15 cellular contexts compared by ENCODE assay signal in genomic region chr22:38861170-38861874, GRCh38. TPM values are rescaled to one million over a fixed set of nuclear protein-coding genes. Genes with fewer than 3 reads are reported as not detected.
DNase-seq lines count a peak whose midpoint lies in the region; ATAC-seq, FAIRE-seq and TF ChIP-seq lines count a peak whose summit lies in the region.
"Had no signal": no experiment of that assay in that cellular context is flagged by ENCODE, and none has a peak within 500 bp of the region (broad histone marks: within the 10 kb centered on the region; RNA-seq: fewer than 3 reads in every experiment).

No MANE protein-coding gene starts in this region.

- no peak overlapping the region for H3K4ac ChIP-seq in neuronal stem cell (ENCODE audit: low read length)

- no peak for TF ChIP-seq POLR2A in GM12878 (IDR thresholded peaks at IDR 0.05; ENCODE audit: low read depth, low read length)

- no peaks in the 10 kb centered on the region for H4K20me1 ChIP-seq in GM12878 (ENCODE audit: control insufficient read depth, insufficient read depth)

- H3K23ac ChIP-seq in neuronal stem cell (ENCODE audit: low read depth, low read length, poor library complexity) = no peak overlapping the region

- WGBS in GM12878 (ENCODE audit: insufficient coverage, insufficient replicate concordance, low lambda C conversion rate, missing lambda C conversion rate) = 45% methylated on average over 13 of the region's 13 CpGs
- no CpG with 5 or more reads among the region's 13 CpGs for WGBS in neuronal stem cell (ENCODE audit: extremely low coverage in 2 of 2, insufficient read length in 2 of 2, insufficient replicate concordance in 1 of 2), 2 donors

- H4K91ac ChIP-seq in neuronal stem cell (ENCODE audit: low read depth, low read length, poor library complexity) = no peak overlapping the region

- H3K36me3 ChIP-seq in H7 (replicated peaks; ENCODE audit: control insufficient read depth, insufficient read depth, low read length) (peaks cover 1% of the 10 kb centered on the region), GM12878 (ENCODE audit: control insufficient read depth in 2 of 2, insufficient read depth in 2 of 2, low read length in 1 of 2) (peaks cover 7 to 8% of the 10 kb centered on the region in 2 experiments; a peak in 2 of 4 replicates), neuronal stem cell (replicated peaks in 1 of 2; ENCODE audit: control insufficient read depth in 2 of 2, insufficient read depth in 2 of 2, low read length in 2 of 2) (peaks cover 12 to 20% of the 10 kb centered on the region in 2 donors)
- H3K36me3 ChIP-seq: breast epithelium had no signal

- TF ChIP-seq EP300 in GM12878 (IDR thresholded peaks at IDR 0.05; ENCODE audit: borderline replicate concordance in 1 of 2, control insufficient read depth in 1 of 2, low read depth in 2 of 2, low read length in 2 of 2) = no peak

- RAD21 ChIA-PET in GM12878 (lab: Charles Lee; ENCODE audit: unreplicated experiment) = interaction anchor here (0.6 to 1.2 kb wide), 2 partner anchors 13 to 142 kb away, joined by 3 read pairs; no protein-coding TSS in a partner anchor

- H3K27ac ChIP-seq in GM12878 (ENCODE audit: control insufficient read depth, insufficient read depth) (no peak overlapping the region), neuronal stem cell (replicated peaks; ENCODE audit: low read length) (no peak overlapping the region)
- H3K27ac ChIP-seq: breast epithelium, epithelial cell of prostate had no signal

- no peaks in the 10 kb centered on the region for H3K4me1 ChIP-seq in GM12878 (ENCODE audit: control insufficient read depth, insufficient read depth, low read length)
- peaks cover 9 to 43% of the 10 kb centered on the region in 2 donors for H3K4me1 ChIP-seq in neuronal stem cell (ENCODE audit: control insufficient read depth in 2 of 2, insufficient read depth in 1 of 2, low read depth in 1 of 2, low read length in 2 of 2)

- CTCF ChIA-PET in GM12878 (lab: Yijun Ruan, JAX) = interaction anchor here (0.8 to 1.2 kb wide), 2 partner anchors 9 to 38 kb away, joined by 3 to 10 read pairs; no protein-coding TSS in a partner anchor

- H2AFZ ChIP-seq in GM12878 (ENCODE audit: control insufficient read depth, low read depth, low read length) (no peak overlapping the region), neuronal stem cell (ENCODE audit: low read length) (no peak overlapping the region)

- in situ Hi-C loops in GM12878 (cut with MboI) = no loop called here

- H2BK12ac ChIP-seq in neuronal stem cell (ENCODE audit: low read length) = no peak overlapping the region

- no peak for TF ChIP-seq RAD21 in GM12878 (IDR thresholded peaks at IDR 0.05; ENCODE audit: insufficient read depth, low read depth, low read length)

- H3K79me1 ChIP-seq in neuronal stem cell (ENCODE audit: low read depth, low read length) = peaks cover 11% of the 10 kb centered on the region

- BruUV-seq in GM12878 (replicated peaks; lab: Mats Ljungman, UMichigan) = no TSS peak

- intact Hi-C loops in GM12878 (cut with micrococcal nuclease; ENCODE audit: unreplicated experiment) = no loop called here

- POLR2A ChIA-PET in GM12878 (lab: Charles Lee) = no interaction called here

- TF ChIP-seq CTCF in GM12878 (IDR thresholded peaks at IDR 0.05 in 2 of 3, conservative IDR thresholded peaks at IDR 0.05 in 1 of 3; ENCODE audit: control insufficient read depth in 2 of 3, extremely low read depth in 1 of 3, insufficient read depth in 1 of 3, low read depth in 3 of 3, low read length in 3 of 3) = no peak

- H3K79me2 ChIP-seq in GM12878 (ENCODE audit: control insufficient read depth, insufficient read depth, low read length) = no peaks in the 10 kb centered on the region; the same call in 1 of the 2 replicates

- peak overlapping the region; percentile 31 for H2BK15ac ChIP-seq in neuronal stem cell (ENCODE audit: low read length)

- no peak for FAIRE-seq in GM12878 (lab: Jason Lieb, UNC)

- peak; percentile 25 for DNase-seq in DMS53 (lab: John Stamatoyannopoulos, UW)
- DNase-seq in DMS53 treated with DMSO at 0.1 percent for 48 hours (lab: John Stamatoyannopoulos, UW; ENCODE audit: unreplicated experiment) = no peak
- peak; percentile 74 for DNase-seq in H7
- DNase-seq in GM12878 (ENCODE audit: low read depth, low spot score) = no peak
- no peak for DNase-seq in neuronal stem cell (ENCODE audit: low spot score)
- DNase-seq in NCI-H526 (lab: John Stamatoyannopoulos, UW) = no peak
- DNase-seq: 8988T; NCI-H146; stimulated activated CD8-positive, alpha-beta memory T cell treated with anti-CD3 and anti-CD28 coated beads, Interleukin-4, amount 100 ng/mL, for 48 hours; T-cell had no signal

- H3K9me3 ChIP-seq in GM12878 (replicated peaks; ENCODE audit: control insufficient read depth, insufficient read depth, low read length) = no peaks in the 10 kb centered on the region
- H3K9me3 ChIP-seq in neuronal stem cell (replicated peaks in 1 of 2; ENCODE audit: control insufficient read depth in 2 of 2, insufficient read depth in 1 of 2, low read depth in 1 of 2, low read length in 2 of 2) = no peaks in the 10 kb centered on the region
- H3K9me3 ChIP-seq: breast epithelium had no signal

- H3K27me3 ChIP-seq in H7 (ENCODE audit: control insufficient read depth, insufficient read depth, low read length) = no peaks in the 10 kb centered on the region
- H3K27me3 ChIP-seq in GM12878 (replicated peaks in 1 of 2; ENCODE audit: control insufficient read depth in 2 of 2, insufficient read depth in 2 of 2, low read length in 1 of 2) = no peaks in the 10 kb centered on the region
- H3K27me3 ChIP-seq in neuronal stem cell (ENCODE audit: control insufficient read depth in 3 of 3, insufficient read depth in 3 of 3, low read depth in 1 of 3, low read length in 3 of 3) = peaks cover 0 to 8% (median 0%) of the 10 kb centered on the region in 3 experiments
- H3K27me3 ChIP-seq: breast epithelium had no signal

- SMC1A ChIA-PET in GM12878 (lab: Charles Lee; ENCODE audit: uncharacterized antibody, unreplicated experiment) = no interaction called here

- no peak for ATAC-seq in GM12878
- no peak for ATAC-seq in HG03045 (IDR thresholded peaks at IDR 0.05; ENCODE audit: unreplicated experiment)
- no peak for ATAC-seq in HG02852 (IDR thresholded peaks at IDR 0.05; ENCODE audit: unreplicated experiment)
- ATAC-seq: activated T-helper 17 cell treated with anti-CD3 and anti-CD28 coated beads, Interleukin-2, amount 50 U/mL, for 72 hours; T-cell had no signal

- H3K4me2 ChIP-seq in GM12878 (ENCODE audit: control insufficient read depth, insufficient read depth) (no peak overlapping the region), neuronal stem cell (ENCODE audit: insufficient read depth, low read length, poor library complexity, severe bottlenecking) (no peak overlapping the region)

- H2AK5ac ChIP-seq in neuronal stem cell (ENCODE audit: low read depth, low read length) = peak overlapping the region; percentile 0

- H2BK120ac ChIP-seq in neuronal stem cell (ENCODE audit: low read depth, low read length) = no peak overlapping the region

- H3K9ac ChIP-seq in GM12878 (ENCODE audit: control insufficient read depth, insufficient read depth, low read length) (no peak overlapping the region), neuronal stem cell (ENCODE audit: low read depth, low read length, poor library complexity) (no peak overlapping the region)

- no peak overlapping the region for H4K8ac ChIP-seq in neuronal stem cell (ENCODE audit: low read depth, low read length)

- no peak overlapping the region for H3K4me3 ChIP-seq in H7 (ENCODE audit: insufficient read depth, low read depth, low read length)
- no peak overlapping the region for H3K4me3 ChIP-seq in GM12878
- H3K4me3 ChIP-seq in neuronal stem cell (ENCODE audit: low read length in 2 of 2) = no peak overlapping the region
- H3K4me3 ChIP-seq: breast epithelium had no signal

- H3K14ac ChIP-seq in neuronal stem cell (ENCODE audit: low read length) = no peak overlapping the region

- H3K18ac ChIP-seq in neuronal stem cell (ENCODE audit: low read length) = peak overlapping the region; percentile 52

- no peak overlapping the region for H2BK5ac ChIP-seq in neuronal stem cell (ENCODE audit: low read length)

RNA-seq across cellular contexts. Expression of gene CBX6, which starts 10.7 kb away (rescaled TPM):
- 18.3 and 19.2 TPM in 2 replicates for total RNA-seq in H7 (2014; rRNA removed; shearing (Covaris generic))
- 89.8 and 98.2 TPM in 2 replicates for total RNA-seq in GM12878 (2013; cell fraction: nucleolus; rRNA removed)
- total RNA-seq in GM12878 (2014; rRNA removed) = 59.1 and 67.1 TPM in 2 replicates
- total RNA-seq in GM12878 (2014; rRNA removed; fragmentation: Illumina TruSeq; extraction: Trizol) = 33.1 and 35.7 TPM in 2 replicates
- 135 and 142 TPM in 2 replicates for total RNA-seq in GM12878 (2021)
- 12.6 TPM for polyA plus RNA-seq in GM12878 (2011; ENCODE audit: low read depth)
- polyA plus RNA-seq in GM12878 (2011; rRNA removed) = 6.0 and 10.2 TPM in 2 replicates
- 14.4 and 14.8 TPM in 2 replicates for polyA plus RNA-seq in GM12878 (2011; cell fraction: cytosol; rRNA removed)
- 60.2 and 66.7 TPM in 2 replicates for polyA plus RNA-seq in GM12878 (2011; cell fraction: nucleus; rRNA removed)
- polyA plus RNA-seq in GM12878 (2012) = 25.3 and 32.1 TPM in 2 replicates
- polyA plus RNA-seq in GM12878 (2014; fragmentation: Illumina TruSeq; extraction: Trizol) = 15.1 and 27.2 TPM in 2 replicates
- 1 to 10 TPM; 3.6 to 4.5 TPM for polyA plus RNA-seq in GM12878 (2014; fragmentation: Nextera tagmentation; extraction: Ambion mirVana)
- polyA plus RNA-seq in GM12878 (2014; rRNA removed) = 39.0 and 43.9 TPM in 2 replicates
- polyA plus RNA-seq in GM12878 (2016; fragmentation: Nextera tagmentation; extraction: Ambion mirVana) = 10 to 100 TPM; 72.6 to 74.6 TPM
- polyA minus RNA-seq in GM12878 (2011; rRNA and poly(A)+ RNA removed) = 25.9 and 48.3 TPM in 2 replicates
- 36.9 and 39.7 TPM in 2 replicates for polyA minus RNA-seq in GM12878 (2011; cell fraction: cytosol; rRNA and poly(A)+ RNA removed)
- polyA minus RNA-seq in GM12878 (2011; cell fraction: nucleus; rRNA and poly(A)+ RNA removed) = 60.8 and 96.1 TPM in 2 replicates
- 12.0 TPM for polyA plus RNA-seq in neuronal stem cell (2013, experiment 1 of 2)
- 12.4 TPM for polyA plus RNA-seq in neuronal stem cell (2013, experiment 2 of 2)

RNA-seq across cellular contexts. Expression of gene NPTXR, which starts 17.5 kb away (rescaled TPM):
- 3.6 and 3.7 TPM in 2 replicates for total RNA-seq in H7 (2014; rRNA removed; shearing (Covaris generic))
- total RNA-seq in GM12878 (2013; cell fraction: nucleolus; rRNA removed) = not detected in 2 replicates
- total RNA-seq in GM12878 (2014; rRNA removed) (0.05 and 0.06 TPM in 2 replicates), GM12878 (2014; rRNA removed; fragmentation: Illumina TruSeq; extraction: Trizol) (0.05 and 0.09 TPM in 2 replicates), GM12878 (2021) (0.37 and 0.38 TPM in 2 replicates)
- 0.14 TPM for polyA plus RNA-seq in GM12878 (2011; ENCODE audit: low read depth)
- polyA plus RNA-seq in GM12878 (2011; rRNA removed) (not detected in 2 replicates), GM12878 (2014; fragmentation: Illumina TruSeq; extraction: Trizol) (0.03 and 0.13 TPM in 2 replicates), GM12878 (2014; fragmentation: Nextera tagmentation; extraction: Ambion mirVana) (under 1 TPM in 1 of 2 experiments, not detected in 1; 0.02 TPM), GM12878 (2014; rRNA removed) (0.16 and 0.22 TPM in 2 replicates), GM12878 (2016; fragmentation: Nextera tagmentation; extraction: Ambion mirVana) (under 1 TPM; 0.04 TPM)
- not detected in 2 replicates for polyA plus RNA-seq in GM12878 (2011; cell fraction: cytosol; rRNA removed)
- polyA plus RNA-seq in GM12878 (2011; cell fraction: nucleus; rRNA removed) = not detected in 2 replicates
- polyA plus RNA-seq in GM12878 (2012) = 0.26 and 0.29 TPM in 2 replicates
- not detected in 2 replicates for polyA minus RNA-seq in GM12878 (2011; rRNA and poly(A)+ RNA removed)
- not detected in 2 replicates for polyA minus RNA-seq in GM12878 (2011; cell fraction: cytosol; rRNA and poly(A)+ RNA removed)
- polyA minus RNA-seq in GM12878 (2011; cell fraction: nucleus; rRNA and poly(A)+ RNA removed) = not detected in 2 replicates
- polyA plus RNA-seq in neuronal stem cell (2013, experiment 1 of 2) = 3.7 TPM
- polyA plus RNA-seq in neuronal stem cell (2013, experiment 2 of 2) = 3.7 TPM

Comparison
In these comparisons a context has a peak if more than half of its experiments do, and no peak if none do; other contexts are left out.
1. DNase-seq: peak in DMS53 (single experiment) and H7 (single experiment); none in DMS53 treated with DMSO at 0.1 percent for 48 hours (single experiment), GM12878 (single experiment), neuronal stem cell (single experiment) and NCI-H526 (0 of 2).